Comparison of ENCODE assay signal across 20 cellular contexts in the genomic region with DNA sequence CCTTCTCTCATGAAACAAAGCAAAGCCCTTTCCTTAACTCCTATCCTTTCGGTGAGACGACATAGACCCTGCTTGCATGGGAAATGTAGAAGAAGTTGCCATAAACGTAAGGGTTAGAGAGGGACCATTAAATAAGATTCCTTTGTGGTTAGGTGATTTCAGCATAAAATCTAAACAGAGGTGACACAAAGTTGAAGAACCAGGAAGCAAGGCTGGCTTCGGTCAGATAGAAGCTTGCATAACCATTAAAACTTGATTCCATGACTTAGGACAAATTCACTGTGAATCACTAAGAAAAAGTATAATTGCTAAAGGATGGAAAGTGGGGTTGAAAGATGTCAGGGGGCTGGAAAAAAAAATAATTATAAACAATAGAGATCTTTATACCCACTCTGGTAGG.
"Had no signal": no experiment of that assay in that cellular context is flagged by ENCODE, and none has a peak within 500 bp of the region (broad histone marks: within the 10 kb centered on the region; RNA-seq: fewer than 3 reads in every experiment).

No MANE protein-coding gene starts in this region.

- ATAC-seq: activated T-cell treated with anti-CD3 and anti-CD28 coated beads, Interleukin-2, amount 50 U/mL, for 72 hours; effector memory CD8-positive, alpha-beta T cell; foreskin keratinocyte; heart right ventricle; right cardiac atrium had no signal

- H3K27me3 ChIP-seq: cardiac muscle cell, esophagus muscularis mucosa, foreskin keratinocyte, heart right ventricle, suprapubic skin, tibial artery had no signal

- H3K36me3 ChIP-seq: cardiac muscle cell, esophagus muscularis mucosa, heart right ventricle, left ventricle myocardium inferior, suprapubic skin, tibial artery had no signal

- H3K27ac ChIP-seq: cardiac muscle cell, esophagus muscularis mucosa, foreskin keratinocyte, heart right ventricle, left ventricle myocardium inferior, suprapubic skin, tibial artery, VCaP had no signal

- H3K4me1 ChIP-seq: tibial artery had no signal

- H3K9me3 ChIP-seq: esophagus muscularis mucosa, heart right ventricle, left ventricle myocardium inferior, suprapubic skin, tibial artery had no signal

- H3K4me3 ChIP-seq: cardiac muscle cell, esophagus muscularis mucosa, heart right ventricle, left ventricle myocardium inferior, suprapubic skin, tibial artery had no signal

- DNase-seq: activated CD4-positive, alpha-beta T cell treated with anti-CD3 and anti-CD28 coated beads for 4 hours; activated CD4-positive, alpha-beta T cell treated with anti-CD3 and anti-CD28 coated beads, Interleukin-2, amount 50 U/mL, for 4 hours; activated naive CD4-positive, alpha-beta T cell treated with Interleukin-2 at 50 U/mL for 16 hours; activated T-cell treated with anti-CD3 and anti-CD28 coated beads for 4 hours; activated T-cell treated with anti-CD3 and anti-CD28 coated beads, Interleukin-2, amount 50 U/mL, for 72 hours; anterior cingulate cortex; cortex of kidney; effector memory CD8-positive, alpha-beta T cell; foreskin keratinocyte; heart right ventricle; left ventricle myocardium inferior; posterior cingulate gyrus; right cardiac atrium; stimulated activated naive CD4-positive, alpha-beta T cell; T-helper 1 cell; tibial artery had no signal
